In the genomic region with DNA sequence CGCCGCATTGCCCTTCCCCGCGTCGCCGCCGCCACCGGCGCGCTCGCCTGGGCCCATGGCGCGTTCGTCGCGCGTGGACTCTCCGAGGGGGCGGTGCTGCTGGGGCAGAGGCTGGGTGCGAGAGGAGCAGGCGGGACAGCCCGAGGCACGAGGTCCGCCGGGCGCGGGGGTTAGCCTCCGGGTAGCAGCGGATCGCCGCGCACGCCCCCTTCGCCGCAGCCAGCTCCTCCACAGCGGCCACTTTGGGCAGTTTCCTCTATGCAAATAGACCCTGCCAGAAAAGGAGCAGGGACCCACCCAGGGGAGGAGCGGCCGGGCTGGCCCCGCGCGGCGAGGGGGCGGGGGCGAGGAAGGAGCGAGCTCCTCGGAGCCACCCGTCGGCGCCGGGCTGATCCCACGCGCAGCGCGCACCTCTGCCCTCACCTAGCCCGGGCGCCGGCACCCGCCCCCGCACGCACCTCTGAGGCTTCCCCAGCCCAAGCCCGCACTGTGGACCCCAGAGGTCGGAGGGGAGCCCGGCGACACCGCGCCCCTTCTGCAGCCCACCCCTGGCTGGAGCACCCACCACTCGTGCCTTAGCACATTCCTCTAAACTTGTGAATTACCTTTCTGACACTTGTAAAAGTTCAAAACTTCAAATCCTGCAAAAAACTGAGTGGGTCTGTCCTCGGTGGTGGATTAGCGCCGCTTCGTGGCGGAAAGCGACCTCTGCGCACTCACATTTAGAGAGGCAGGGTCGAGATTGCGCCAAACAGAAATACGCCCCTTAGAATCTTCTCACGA, we compare ENCODE assay signal across 7 cellular contexts. TPM values are rescaled to one million over a fixed set of nuclear protein-coding genes. Genes with fewer than 3 reads are reported as not detected.
DNase-seq lines count a peak whose midpoint lies in the region; ATAC-seq lines count a peak whose summit lies in the region.

A gene (minus strand): TSS at position 253 of the 783 bp plus-strand sequence.

- peaks cover 5% of the 10 kb centered on the region for H3K9me3 ChIP-seq in thymus (ENCODE audit: control insufficient read depth)

- H3K4me3 ChIP-seq in thymus (ENCODE audit: low read length) = peak within 1 kb of the TSS; percentile 52

- peaks cover 14% of the 10 kb centered on the region for H3K9me3 Mint-ChIP-seq in activated T-cell treated with anti-CD3 and anti-CD28 coated beads, Interleukin-2, amount 50 U/mL, for 24 hours

- no peak within 1 kb of the TSS for H3K27ac Mint-ChIP-seq in activated T-cell treated with anti-CD3 and anti-CD28 coated beads, Interleukin-2, amount 50 U/mL, for 24 hours

- peak within 1 kb of the TSS; percentile 61 for H3K4me3 Mint-ChIP-seq in activated T-cell treated with anti-CD3 and anti-CD28 coated beads, Interleukin-2, amount 50 U/mL, for 24 hours

- peak; percentile 14 for DNase-seq in NCI-H1694 (lab: John Stamatoyannopoulos, UW)
- DNase-seq in activated T-cell treated with anti-CD3 and anti-CD28 coated beads, Interleukin-2, amount 50 U/mL, for 24 hours = peak; percentile 49
- peak; percentile 37 for DNase-seq in fibroblast of gingiva (ENCODE audit: low read depth)
- peak; percentile 31 for DNase-seq in myocyte (ENCODE audit: low read depth)

- peaks cover 10% of the 10 kb centered on the region for H3K4me1 ChIP-seq in thymus (ENCODE audit: control insufficient read depth, insufficient read depth, low read length)

- H3K27ac ChIP-seq in thymus (ENCODE audit: low read depth) = no peak within 1 kb of the TSS

- WGBS in thymus = 1% methylated on average over 78 of the region's 78 CpGs

- peaks cover 37% of the 10 kb centered on the region for H3K27me3 ChIP-seq in thymus (ENCODE audit: control insufficient read depth, insufficient read depth)

- peaks cover 53% of the 10 kb centered on the region for H3K27me3 Mint-ChIP-seq in activated T-cell treated with anti-CD3 and anti-CD28 coated beads, Interleukin-2, amount 50 U/mL, for 24 hours

- peaks cover 16% of the 10 kb centered on the region for H3K36me3 Mint-ChIP-seq in activated T-cell treated with anti-CD3 and anti-CD28 coated beads, Interleukin-2, amount 50 U/mL, for 24 hours (ENCODE audit: low read depth)

- H3K36me3 ChIP-seq in thymus (ENCODE audit: control insufficient read depth, insufficient read depth) = no peaks in the 10 kb centered on the region

- ATAC-seq in GM18519 (IDR thresholded peaks at IDR 0.05; ENCODE audit: low FRiP score, unreplicated experiment) = peak; percentile 40
- no peak for ATAC-seq in HG03139 (IDR thresholded peaks at IDR 0.05; ENCODE audit: unreplicated experiment)

- H3K4me1 Mint-ChIP-seq in activated T-cell treated with anti-CD3 and anti-CD28 coated beads, Interleukin-2, amount 50 U/mL, for 24 hours (ENCODE audit: low read depth) = peaks cover 6% of the 10 kb centered on the region

RNA-seq across cellular contexts. Expression of the gene that starts here (rescaled TPM):
- total RNA-seq in myocyte = 0.19 and 0.21 TPM in 2 replicates
- polyA plus RNA-seq in myocyte (2012) = 0.49 TPM
- polyA plus RNA-seq in thymus = 2.6 TPM

Comparison
In these comparisons a context has a peak if more than half of its experiments do, and no peak if none do; other contexts are left out.
1. Peak in DNase-seq in myocyte; RNA of the gene not detected or under 1 TPM.